Comparison of ENCODE assay signal across 9 cellular contexts in the genomic region with DNA sequence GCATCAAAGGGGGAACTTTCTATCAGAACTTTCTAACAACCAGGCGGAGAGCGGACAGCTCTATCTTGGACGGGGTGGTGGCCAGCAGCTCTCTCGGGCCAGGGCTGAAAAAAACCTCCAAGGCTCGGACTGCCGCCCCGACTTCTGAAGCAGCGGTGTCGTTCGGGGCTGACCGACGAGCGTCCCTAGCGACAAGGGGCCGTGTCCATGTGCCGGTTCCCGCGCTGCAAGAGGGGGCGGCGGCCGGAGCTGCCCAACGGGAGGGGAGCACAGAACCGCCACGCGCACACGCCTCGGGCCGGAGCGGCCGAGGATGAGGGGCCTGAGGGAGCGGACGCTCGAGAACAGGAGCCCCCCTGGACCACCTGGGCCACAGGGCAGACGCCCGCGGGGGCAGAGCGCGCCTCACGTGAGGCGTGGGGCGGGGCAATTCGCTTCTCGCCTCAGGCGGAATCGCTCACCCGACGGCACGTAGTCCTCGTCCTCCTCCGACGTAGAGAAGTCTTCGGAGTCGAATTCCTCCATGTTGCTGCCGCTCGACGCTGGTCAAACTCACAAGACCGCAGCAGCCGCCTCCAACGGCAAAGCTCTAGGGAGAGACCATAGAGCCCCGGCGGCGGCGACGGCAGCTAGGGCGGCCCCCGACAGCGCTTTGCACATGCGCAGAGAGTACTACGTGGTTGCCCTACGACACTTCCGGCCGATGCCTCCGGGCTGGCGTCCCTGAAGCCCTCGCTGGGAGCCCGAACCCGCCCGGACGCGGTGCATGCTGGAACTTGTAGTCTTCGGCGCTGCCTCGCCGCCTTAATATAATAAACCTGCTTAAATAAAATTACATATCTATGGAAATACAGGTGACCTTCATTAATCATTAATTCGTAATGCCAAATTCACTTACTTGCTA. TPM values are rescaled to one million over a fixed set of nuclear protein-coding genes. Genes with fewer than 3 reads are reported as not detected.
DNase-seq lines count a peak whose midpoint lies in the region; ATAC-seq, FAIRE-seq and TF ChIP-seq lines count a peak whose summit lies in the region.
"Had no signal": no experiment of that assay in that cellular context is flagged by ENCODE, and none has a peak within 500 bp of the region (broad histone marks: within the 10 kb centered on the region; RNA-seq: fewer than 3 reads in every experiment).

A gene (minus strand): TSS at position 676 of the 904 bp plus-strand sequence. CDS start 151 bp downstream, at position 525.

- H3K9ac ChIP-seq in kidney (ENCODE audit: low read length in 2 of 2) = peak within 1 kb of the TSS; percentile 88 to 97

- peak within 1 kb of the TSS; percentile 96 to 99 for H3K27ac ChIP-seq in kidney (ENCODE audit: low read depth in 2 of 2, low read length in 2 of 2)

- intact Hi-C loops in kidney (cut with DNase I) = no loop called here

- FAIRE-seq in kidney (lab: Jason Lieb, UNC) = no peak
- FAIRE-seq: TTC549 had no signal

- ATAC-seq in GM19035 (IDR thresholded peaks at IDR 0.05; ENCODE audit: unreplicated experiment) (peak; percentile 94), HG03354 (IDR thresholded peaks at IDR 0.05; ENCODE audit: poor library complexity, severe bottlenecking, unreplicated experiment) (peak; percentile 93)

- H3K4me3 ChIP-seq in AG10803 (ENCODE audit: low read length) (peak within 1 kb of the TSS; percentile 97), kidney (ENCODE audit: low read length in 2 of 2) (peak within 1 kb of the TSS; percentile 81 to 99)

- H3K4me1 ChIP-seq in kidney (ENCODE audit: control insufficient read depth in 1 of 2, insufficient read depth in 1 of 2, low read depth in 1 of 2, low read length in 2 of 2) = peaks cover 5 to 6% of the 10 kb centered on the region in 2 donors

- H3K9me3 ChIP-seq in kidney (ENCODE audit: control insufficient read depth in 1 of 2, low read length in 2 of 2) = no peaks in the 10 kb centered on the region

- no peak for TF ChIP-seq CTCF in AG10803 (conservative IDR thresholded peaks at IDR 0.05; ENCODE audit: low read length)
- TF ChIP-seq CTCF in kidney (IDR thresholded peaks at IDR 0.05; ENCODE audit: borderline replicate concordance, extremely low read depth, insufficient read depth) = no peak

- no peaks in the 10 kb centered on the region for H3K36me3 ChIP-seq in kidney (ENCODE audit: control insufficient read depth in 1 of 2, insufficient read depth in 2 of 2, low read length in 2 of 2)

- DNase-seq in AG10803 (ENCODE audit: low read depth) = peak; percentile 91
- peak; percentile 88 for DNase-seq in NCI-H460 (ENCODE audit: extremely low read depth, low read depth)
- peak; percentile 93 for DNase-seq in activated CD4-positive, alpha-beta T cell treated with anti-CD3 and anti-CD28 coated beads for 1 hour
- peak; percentile 97 for DNase-seq in cerebellum (ENCODE audit: low spot score)
- DNase-seq in kidney = peak; percentile 99
- DNase-seq in stimulated activated CD4-positive, alpha-beta T cell treated with anti-CD3 and anti-CD28 coated beads, Interleukin-15, amount 100 ng/mL, for 24 hours = peak; percentile 97

RNA-seq across cellular contexts. Expression of the gene that starts here (rescaled TPM):
- total RNA-seq in NCI-H460 (2014; rRNA removed; shearing (Covaris generic)) = 22.9 and 23.7 TPM in 2 replicates
- polyA plus RNA-seq in NCI-H460 (2014; cell fraction: nucleus; rRNA removed) = 13.0 and 20.1 TPM in 2 replicates
- 47.2 TPM for total RNA-seq in cerebellum
- 53.5 TPM for total RNA-seq in kidney
- polyA plus RNA-seq in kidney (ENCODE audit: insufficient read depth, low read depth, low replicate concordance) = 148 TPM

Comparison
In these comparisons a context has a peak if more than half of its experiments do, and no peak if none do; other contexts are left out.
1. Peak in every context shown above with its lines: DNase-seq, ATAC-seq, H3K4me3 ChIP-seq and H3K27ac ChIP-seq.